Comparison of ENCODE assay signal across 12 cellular contexts in the genomic region with DNA sequence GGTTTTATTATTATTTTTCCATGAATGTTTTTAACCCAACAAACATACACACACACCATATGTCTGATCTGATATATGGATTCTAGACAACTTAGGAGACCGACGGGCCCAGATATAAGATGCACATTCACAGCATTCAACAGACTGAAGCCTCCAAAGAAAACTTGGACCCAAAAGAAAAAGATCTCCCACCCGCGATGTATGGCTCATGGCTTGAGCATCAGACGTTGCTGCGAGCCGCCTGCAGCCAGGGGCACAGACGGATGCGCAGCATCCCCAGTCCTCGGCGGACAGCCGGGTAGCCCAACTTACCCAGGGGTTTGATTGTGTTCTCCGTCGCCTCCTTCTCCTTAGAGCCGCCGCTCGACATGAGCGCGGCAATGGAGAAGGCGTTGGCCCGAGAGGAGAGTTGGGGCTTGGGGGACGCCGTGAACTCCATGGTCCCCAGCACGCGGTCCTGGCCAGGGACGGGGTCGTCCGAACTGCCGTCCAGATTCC. TPM values are rescaled to one million over a fixed set of nuclear protein-coding genes. Genes with fewer than 3 reads are reported as not detected.
A peak's percentile ranks its signal among the peaks of the same experiment; 100 is the strongest.
DNase-seq lines count a peak whose midpoint lies in the region; ATAC-seq and TF ChIP-seq lines count a peak whose summit lies in the region.
"Had no signal": no experiment of that assay in that cellular context is flagged by ENCODE, and none has a peak within 500 bp of the region (broad histone marks: within the 10 kb centered on the region; RNA-seq: fewer than 3 reads in every experiment).

No MANE protein-coding gene starts in this region.

- H3K4me1 ChIP-seq in ovary (ENCODE audit: insufficient read depth): peaks cover 5% of the 10 kb centered on the region

- H3K27me3 Mint-ChIP-seq in activated naive CD4-positive, alpha-beta T cell treated with anti-CD3 and anti-CD28 coated beads, Interleukin-2, amount 10 ng/mL, durations not matched to agents 7 days and 5 days: peaks cover 99% of the 10 kb centered on the region
- peaks cover 91% of the 10 kb centered on the region for H3K27me3 Mint-ChIP-seq in activated naive CD8-positive, alpha-beta T cell treated with anti-CD3 and anti-CD28 coated beads, Interleukin-2, amount 50 U/mL, for 24 hours
- peaks cover 95% of the 10 kb centered on the region for H3K27me3 Mint-ChIP-seq in type B pancreatic cell

- H3K36me3 ChIP-seq in ovary: no peaks in the 10 kb centered on the region

- H3K4me1 Mint-ChIP-seq in activated naive CD4-positive, alpha-beta T cell treated with anti-CD3 and anti-CD28 coated beads, Interleukin-2, amount 10 ng/mL, durations not matched to agents 7 days and 5 days: peaks cover 28% of the 10 kb centered on the region
- H3K4me1 Mint-ChIP-seq in activated naive CD8-positive, alpha-beta T cell treated with anti-CD3 and anti-CD28 coated beads, Interleukin-2, amount 50 U/mL, for 24 hours: peaks cover 4% of the 10 kb centered on the region
- H3K4me1 Mint-ChIP-seq in type B pancreatic cell (ENCODE audit: unreplicated experiment): peaks cover 17% of the 10 kb centered on the region

- no peak overlapping the region for H3K4me3 ChIP-seq in ovary
- H3K4me3 ChIP-seq: lung had no signal

- peaks cover 16% of the 10 kb centered on the region for H3K36me3 Mint-ChIP-seq in activated naive CD4-positive, alpha-beta T cell treated with anti-CD3 and anti-CD28 coated beads, Interleukin-2, amount 10 ng/mL, durations not matched to agents 7 days and 5 days
- H3K36me3 Mint-ChIP-seq in activated naive CD8-positive, alpha-beta T cell treated with anti-CD3 and anti-CD28 coated beads, Interleukin-2, amount 50 U/mL, for 24 hours (ENCODE audit: low read depth): peaks cover 4% of the 10 kb centered on the region
- H3K36me3 Mint-ChIP-seq in type B pancreatic cell: no peaks in the 10 kb centered on the region

- CTCF ChIA-PET in activated naive CD4-positive, alpha-beta T cell treated with anti-CD3 and anti-CD28 coated beads, Interleukin-2, amount 10 ng/mL, durations not matched to agents 7 days and 5 days (lab: Charles Lee): no interaction called here

- intact Hi-C loops in ovary (cut with DNase I): no loop called here

- peak overlapping the region; percentile 57 for H3K4me3 Mint-ChIP-seq in activated naive CD4-positive, alpha-beta T cell treated with anti-CD3 and anti-CD28 coated beads, Interleukin-2, amount 10 ng/mL, durations not matched to agents 7 days and 5 days
- H3K4me3 Mint-ChIP-seq in activated naive CD8-positive, alpha-beta T cell treated with anti-CD3 and anti-CD28 coated beads, Interleukin-2, amount 50 U/mL, for 24 hours: peak overlapping the region; percentile 50
- peak overlapping the region; percentile 84 for H3K4me3 Mint-ChIP-seq in type B pancreatic cell

- H3K27me3 ChIP-seq in ovary: no peaks in the 10 kb centered on the region

- TF ChIP-seq EP300 in ovary (IDR thresholded peaks at IDR 0.05): no peak

- 7% methylated on average over 29 of the region's 29 CpGs for WGBS in ovary, 3 donors

- TF ChIP-seq CTCF in type B pancreatic cell (conservative IDR thresholded peaks at IDR 0.05) (no peak), ovary (IDR thresholded peaks at IDR 0.05) (no peak)

- no peak for ATAC-seq in activated naive CD8-positive, alpha-beta T cell treated with anti-CD3 and anti-CD28 coated beads, Interleukin-2, amount 50 U/mL, for 24 hours
- ATAC-seq in GM19452 (IDR thresholded peaks at IDR 0.05; ENCODE audit: unreplicated experiment): no peak

- peak overlapping the region; percentile 60 for H3K27ac Mint-ChIP-seq in activated naive CD4-positive, alpha-beta T cell treated with anti-CD3 and anti-CD28 coated beads, Interleukin-2, amount 10 ng/mL, durations not matched to agents 7 days and 5 days
- no peak overlapping the region for H3K27ac Mint-ChIP-seq in activated naive CD8-positive, alpha-beta T cell treated with anti-CD3 and anti-CD28 coated beads, Interleukin-2, amount 50 U/mL, for 24 hours
- H3K27ac Mint-ChIP-seq in type B pancreatic cell: peak overlapping the region; percentile 72

- DNase-seq in activated naive CD4-positive, alpha-beta T cell treated with anti-CD3 and anti-CD28 coated beads, Interleukin-2, amount 10 ng/mL, durations not matched to agents 7 days and 5 days: no peak
- no peak for DNase-seq in activated naive CD4-positive, alpha-beta T cell (lab: John Stamatoyannopoulos, UW)
- no peak for DNase-seq in activated naive CD8-positive, alpha-beta T cell treated with anti-CD3 and anti-CD28 coated beads, Interleukin-2, amount 50 U/mL, for 24 hours
- DNase-seq in left kidney (ENCODE audit: low read depth, low spot score) (peak; percentile 42), type B pancreatic cell (ENCODE audit: extremely low spot score, unreplicated experiment) (no peak), cerebellum (ENCODE audit: low spot score) (no peak), ovary (no peak)
- DNase-seq: DMS79 treated with DMSO at 0.1 percent for 48 hours, NCI-H446 treated with DMSO at 0.1 percent for 48 hours had no signal

- peaks cover 3% of the 10 kb centered on the region for H3K9me3 Mint-ChIP-seq in activated naive CD4-positive, alpha-beta T cell treated with anti-CD3 and anti-CD28 coated beads, Interleukin-2, amount 10 ng/mL, durations not matched to agents 7 days and 5 days
- H3K9me3 Mint-ChIP-seq in activated naive CD8-positive, alpha-beta T cell treated with anti-CD3 and anti-CD28 coated beads, Interleukin-2, amount 50 U/mL, for 24 hours: peaks cover 12% of the 10 kb centered on the region
- H3K9me3 Mint-ChIP-seq in type B pancreatic cell: no peaks in the 10 kb centered on the region

- H3K27ac ChIP-seq in ovary: no peak overlapping the region

- peaks cover 0 to 7% of the 10 kb centered on the region in 2 donors for H3K9me3 ChIP-seq in ovary

- no peak for TF ChIP-seq POLR2A in ovary (IDR thresholded peaks at IDR 0.05)

RNA-seq across cellular contexts. Expression of gene TBX20, which starts 0.7 kb away (rescaled TPM):
- total RNA-seq in type B pancreatic cell (ENCODE audit: low replicate concordance): 0.46 and 0.48 TPM in 2 replicates
- not detected for total RNA-seq in cerebellum
- total RNA-seq in ovary: under 1 TPM in 1 of 7 donors, not detected in 6; 0.23 TPM
- polyA plus RNA-seq in ovary: not detected
- total RNA-seq: subcutaneous adipose tissue had no signal
- polyA plus RNA-seq: lung had no signal
